ENCODE assay signal across 1 cellular context in genomic region chr11:64691543-64691942, GRCh38.
A peak's percentile ranks its signal among the peaks of the same experiment; 100 is the strongest.
TF ChIP-seq lines count a peak whose summit lies in the region.

No MANE protein-coding gene starts in this region.

TF ChIP-seq in K562, 482 proteins besides CTCF, POLR2A, EP300 and RAD21:
- TF ChIP-seq CTBP1 (IDR thresholded peaks at IDR 0.05; ENCODE audit: borderline replicate concordance): no peak
- peak; percentile 80 for TF ChIP-seq SPI1 (IDR thresholded peaks at IDR 0.05; ENCODE audit: borderline replicate concordance, low read depth, low read length)
